In the genomic region with DNA sequence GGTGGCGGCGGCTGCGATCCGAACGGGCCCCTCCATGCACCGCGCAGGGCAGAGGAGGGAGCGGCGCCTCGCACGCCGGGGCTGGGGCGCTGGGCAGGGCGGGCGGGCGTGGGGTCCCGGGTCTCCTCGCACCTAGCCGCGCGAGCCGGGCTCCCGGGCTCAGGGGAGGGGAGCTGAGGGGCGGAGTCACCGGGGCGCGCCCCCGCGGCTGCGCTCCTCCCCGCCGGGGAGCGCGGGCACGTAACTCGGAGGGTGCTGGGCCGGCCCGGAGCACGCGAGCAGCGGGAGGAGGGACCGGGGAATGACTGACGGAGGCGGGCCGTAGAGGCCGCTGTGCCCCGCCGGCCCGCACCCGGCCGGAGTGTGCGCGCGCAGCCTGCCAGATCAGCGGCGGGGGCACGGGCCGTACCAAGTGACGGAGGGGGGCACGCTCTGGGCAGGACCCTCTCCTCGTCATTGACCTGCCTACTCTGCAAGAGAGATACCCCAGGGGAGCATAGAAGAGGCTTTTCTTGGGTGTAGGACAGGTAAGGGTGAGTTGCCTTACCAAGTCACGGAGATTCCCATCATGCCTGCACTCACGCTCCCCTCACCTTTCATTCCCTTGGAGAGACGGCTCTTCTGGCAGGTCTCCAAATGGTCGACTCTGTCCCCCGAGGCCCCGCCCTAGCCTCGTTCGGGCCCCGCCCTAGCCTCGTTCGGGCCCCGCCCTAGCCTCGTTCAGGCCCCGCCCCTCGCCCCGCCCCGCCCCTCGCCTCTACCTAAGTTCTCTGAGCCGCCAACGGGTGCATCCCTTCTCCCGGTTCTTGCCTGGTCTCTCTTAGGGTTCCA, we compare ENCODE assay signal across 8 cellular contexts. TPM values are rescaled to one million over a fixed set of nuclear protein-coding genes. Genes with fewer than 3 reads are reported as not detected.
A peak's percentile ranks its signal among the peaks of the same experiment; 100 is the strongest.
DNase-seq lines count a peak whose midpoint lies in the region; ATAC-seq and TF ChIP-seq lines count a peak whose summit lies in the region.

A gene with protein sequence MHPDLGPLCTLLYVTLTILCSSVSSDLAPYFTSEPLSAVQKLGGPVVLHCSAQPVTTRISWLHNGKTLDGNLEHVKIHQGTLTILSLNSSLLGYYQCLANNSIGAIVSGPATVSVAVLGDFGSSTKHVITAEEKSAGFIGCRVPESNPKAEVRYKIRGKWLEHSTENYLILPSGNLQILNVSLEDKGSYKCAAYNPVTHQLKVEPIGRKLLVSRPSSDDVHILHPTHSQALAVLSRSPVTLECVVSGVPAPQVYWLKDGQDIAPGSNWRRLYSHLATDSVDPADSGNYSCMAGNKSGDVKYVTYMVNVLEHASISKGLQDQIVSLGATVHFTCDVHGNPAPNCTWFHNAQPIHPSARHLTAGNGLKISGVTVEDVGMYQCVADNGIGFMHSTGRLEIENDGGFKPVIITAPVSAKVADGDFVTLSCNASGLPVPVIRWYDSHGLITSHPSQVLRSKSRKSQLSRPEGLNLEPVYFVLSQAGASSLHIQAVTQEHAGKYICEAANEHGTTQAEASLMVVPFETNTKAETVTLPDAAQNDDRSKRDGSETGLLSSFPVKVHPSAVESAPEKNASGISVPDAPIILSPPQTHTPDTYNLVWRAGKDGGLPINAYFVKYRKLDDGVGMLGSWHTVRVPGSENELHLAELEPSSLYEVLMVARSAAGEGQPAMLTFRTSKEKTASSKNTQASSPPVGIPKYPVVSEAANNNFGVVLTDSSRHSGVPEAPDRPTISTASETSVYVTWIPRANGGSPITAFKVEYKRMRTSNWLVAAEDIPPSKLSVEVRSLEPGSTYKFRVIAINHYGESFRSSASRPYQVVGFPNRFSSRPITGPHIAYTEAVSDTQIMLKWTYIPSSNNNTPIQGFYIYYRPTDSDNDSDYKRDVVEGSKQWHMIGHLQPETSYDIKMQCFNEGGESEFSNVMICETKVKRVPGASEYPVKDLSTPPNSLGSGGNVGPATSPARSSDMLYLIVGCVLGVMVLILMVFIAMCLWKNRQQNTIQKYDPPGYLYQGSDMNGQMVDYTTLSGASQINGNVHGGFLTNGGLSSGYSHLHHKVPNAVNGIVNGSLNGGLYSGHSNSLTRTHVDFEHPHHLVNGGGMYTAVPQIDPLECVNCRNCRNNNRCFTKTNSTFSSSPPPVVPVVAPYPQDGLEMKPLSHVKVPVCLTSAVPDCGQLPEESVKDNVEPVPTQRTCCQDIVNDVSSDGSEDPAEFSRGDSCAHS (N-terminal part only) (minus strand): TSS at position 188 of the 831 bp plus-strand sequence. CDS start 39,390 bp downstream, outside the sequence.

- H3K27me3 ChIP-seq in ACC112 (ENCODE audit: insufficient read depth, low read length) (peaks cover 7% of the 10 kb centered on the region; the same call in 1 of the 2 replicates), breast epithelium (no peaks in the 10 kb centered on the region)

- ATAC-seq in GM18907 (IDR thresholded peaks at IDR 0.05; ENCODE audit: unreplicated experiment) (peak; percentile 98), HG03139 (IDR thresholded peaks at IDR 0.05; ENCODE audit: unreplicated experiment) (peak; percentile 97)

- H3K27ac ChIP-seq in ACC112 (ENCODE audit: low read depth, low read length) (peak within 1 kb of the TSS; percentile 66), VCaP (peak within 1 kb of the TSS; percentile 98), breast epithelium (peak within 1 kb of the TSS; percentile 85 to 87), skin epidermis (peak within 1 kb of the TSS; percentile 61 to 96 (median 88))

- H3K79me2 ChIP-seq in ACC112 (ENCODE audit: control insufficient read depth, insufficient read depth, low read length, unreplicated experiment): no peaks in the 10 kb centered on the region

- DNase-seq in NCI-H2196 (lab: John Stamatoyannopoulos, UW; ENCODE audit: unreplicated experiment) (peak; percentile 96), breast epithelium (ENCODE audit: low spot score in 2 of 2) (peak; percentile 86 to 93), iPS-NIHi11 (ENCODE audit: low spot score) (peak; percentile 100)

- H3K9me3 ChIP-seq in breast epithelium: no peaks in the 10 kb centered on the region

- H3K4me3 ChIP-seq in ACC112 (ENCODE audit: low read depth, low read length): peak within 1 kb of the TSS; percentile 83
- H3K4me3 ChIP-seq in breast epithelium: peak within 1 kb of the TSS; percentile 87 to 98 (median 91)
- peak within 1 kb of the TSS; percentile 57 to 91 (median 82) for H3K4me3 ChIP-seq in skin epidermis

- H3K4me1 ChIP-seq in ACC112 (ENCODE audit: control insufficient read depth, insufficient read depth, low read length, unreplicated experiment) (no peaks in the 10 kb centered on the region), breast epithelium (peaks cover 0 to 2% of the 10 kb centered on the region in 2 donors)

- no peaks in the 10 kb centered on the region for H3K36me3 ChIP-seq in ACC112 (ENCODE audit: insufficient read depth, low read length)
- H3K36me3 ChIP-seq in breast epithelium: no peaks in the 10 kb centered on the region

- intact Hi-C loops in breast epithelium (cut with DNase I; ENCODE audit: low total_unique reads): no loop called here

- TF ChIP-seq CTCF in VCaP (conservative IDR thresholded peaks at IDR 0.05) (peak; percentile 26; the same call in 1 of the 2 replicates), breast epithelium (IDR thresholded peaks at IDR 0.05) (peak in 1 of 3 donors; percentile 32)

- no peak for TF ChIP-seq POLR2A in breast epithelium (IDR thresholded peaks at IDR 0.05)

- H2AFZ ChIP-seq in ACC112 (ENCODE audit: low read length, unreplicated experiment): peak within 1 kb of the TSS; percentile 92

RNA-seq across cellular contexts. Expression of the gene that starts here (rescaled TPM):
- 10 to 100 TPM; 14.9 to 29.3 (median 26.5) TPM for total RNA-seq in breast epithelium

Comparison
In these comparisons a context has a peak if more than half of its experiments do, and no peak if none do; other contexts are left out.
1. Peak in every context shown above with its lines: DNase-seq, ATAC-seq, H3K4me3 ChIP-seq and H3K27ac ChIP-seq.